1 cellular context compared by ENCODE assay signal in the genomic region with DNA sequence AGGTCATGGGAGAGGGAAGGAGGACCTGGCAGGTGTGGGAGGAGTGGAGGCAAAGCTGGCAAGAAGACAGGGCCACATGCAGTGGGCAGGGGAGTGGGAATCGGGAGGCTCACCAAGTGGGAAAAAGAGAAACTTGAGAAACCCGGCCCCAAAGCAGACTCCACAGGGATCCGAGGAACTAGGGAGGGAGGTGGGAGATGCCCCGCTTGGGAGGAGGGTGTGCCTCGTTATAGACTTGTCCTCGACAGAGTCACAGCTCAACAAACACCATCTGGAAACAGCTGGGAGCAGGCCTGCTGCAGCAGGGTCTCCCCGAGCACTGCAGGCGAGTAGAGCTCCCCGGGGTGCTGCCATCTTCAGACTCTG.
TF ChIP-seq lines count a peak whose summit lies in the region.

No MANE protein-coding gene starts in this region.

TF ChIP-seq in HEK293, 187 proteins besides CTCF, POLR2A, EP300 and RAD21 (continued from another document):
- TF ChIP-seq, protein P1, sequence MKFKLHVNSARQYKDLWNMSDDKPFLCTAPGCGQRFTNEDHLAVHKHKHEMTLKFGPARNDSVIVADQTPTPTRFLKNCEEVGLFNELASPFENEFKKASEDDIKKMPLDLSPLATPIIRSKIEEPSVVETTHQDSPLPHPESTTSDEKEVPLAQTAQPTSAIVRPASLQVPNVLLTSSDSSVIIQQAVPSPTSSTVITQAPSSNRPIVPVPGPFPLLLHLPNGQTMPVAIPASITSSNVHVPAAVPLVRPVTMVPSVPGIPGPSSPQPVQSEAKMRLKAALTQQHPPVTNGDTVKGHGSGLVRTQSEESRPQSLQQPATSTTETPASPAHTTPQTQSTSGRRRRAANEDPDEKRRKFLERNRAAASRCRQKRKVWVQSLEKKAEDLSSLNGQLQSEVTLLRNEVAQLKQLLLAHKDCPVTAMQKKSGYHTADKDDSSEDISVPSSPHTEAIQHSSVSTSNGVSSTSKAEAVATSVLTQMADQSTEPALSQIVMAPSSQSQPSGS (tag by site-specific recombination; IDR thresholded peaks at IDR 0.05; ENCODE audit: low read depth) = no peak
- peak; percentile 86 for TF ChIP-seq EGR2 (tag by site-specific recombination; IDR thresholded peaks at IDR 0.05; ENCODE audit: low read depth)
- no peak for TF ChIP-seq ZNF701 (tag by site-specific recombination; IDR thresholded peaks at IDR 0.05)
- TF ChIP-seq, protein P2, sequence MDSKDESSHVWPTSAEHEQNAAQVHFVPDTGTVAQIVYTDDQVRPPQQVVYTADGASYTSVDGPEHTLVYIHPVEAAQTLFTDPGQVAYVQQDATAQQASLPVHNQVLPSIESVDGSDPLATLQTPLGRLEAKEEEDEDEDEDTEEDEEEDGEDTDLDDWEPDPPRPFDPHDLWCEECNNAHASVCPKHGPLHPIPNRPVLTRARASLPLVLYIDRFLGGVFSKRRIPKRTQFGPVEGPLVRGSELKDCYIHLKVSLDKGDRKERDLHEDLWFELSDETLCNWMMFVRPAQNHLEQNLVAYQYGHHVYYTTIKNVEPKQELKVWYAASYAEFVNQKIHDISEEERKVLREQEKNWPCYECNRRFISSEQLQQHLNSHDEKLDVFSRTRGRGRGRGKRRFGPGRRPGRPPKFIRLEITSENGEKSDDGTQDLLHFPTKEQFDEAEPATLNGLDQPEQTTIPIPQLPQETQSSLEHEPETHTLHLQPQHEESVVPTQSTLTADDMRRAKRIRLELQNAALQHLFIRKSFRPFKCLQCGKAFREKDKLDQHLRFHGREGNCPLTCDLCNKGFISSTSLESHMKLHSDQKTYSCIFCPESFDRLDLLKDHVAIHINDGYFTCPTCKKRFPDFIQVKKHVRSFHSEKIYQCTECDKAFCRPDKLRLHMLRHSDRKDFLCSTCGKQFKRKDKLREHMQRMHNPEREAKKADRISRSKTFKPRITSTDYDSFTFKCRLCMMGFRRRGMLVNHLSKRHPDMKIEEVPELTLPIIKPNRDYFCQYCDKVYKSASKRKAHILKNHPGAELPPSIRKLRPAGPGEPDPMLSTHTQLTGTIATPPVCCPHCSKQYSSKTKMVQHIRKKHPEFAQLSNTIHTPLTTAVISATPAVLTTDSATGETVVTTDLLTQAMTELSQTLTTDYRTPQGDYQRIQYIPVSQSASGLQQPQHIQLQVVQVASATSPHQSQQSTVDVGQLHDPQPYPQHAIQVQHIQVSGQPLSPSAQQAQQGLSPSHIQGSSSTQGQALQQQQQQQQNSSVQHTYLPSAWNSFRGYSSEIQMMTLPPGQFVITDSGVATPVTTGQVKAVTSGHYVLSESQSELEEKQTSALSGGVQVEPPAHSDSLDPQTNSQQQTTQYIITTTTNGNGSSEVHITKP (tag by site-specific recombination; IDR thresholded peaks at IDR 0.05) = no peak
- TF ChIP-seq ZNF521 (tag by site-specific recombination; IDR thresholded peaks at IDR 0.05) = no peak
- TF ChIP-seq ZNF670 (tag by site-specific recombination; IDR thresholded peaks at IDR 0.05; ENCODE audit: low read depth) = no peak
- TF ChIP-seq ZNF114 (tag by site-specific recombination; IDR thresholded peaks at IDR 0.05) = no peak
